Comparison of ENCODE assay signal across 12 cellular contexts in the genomic region with DNA sequence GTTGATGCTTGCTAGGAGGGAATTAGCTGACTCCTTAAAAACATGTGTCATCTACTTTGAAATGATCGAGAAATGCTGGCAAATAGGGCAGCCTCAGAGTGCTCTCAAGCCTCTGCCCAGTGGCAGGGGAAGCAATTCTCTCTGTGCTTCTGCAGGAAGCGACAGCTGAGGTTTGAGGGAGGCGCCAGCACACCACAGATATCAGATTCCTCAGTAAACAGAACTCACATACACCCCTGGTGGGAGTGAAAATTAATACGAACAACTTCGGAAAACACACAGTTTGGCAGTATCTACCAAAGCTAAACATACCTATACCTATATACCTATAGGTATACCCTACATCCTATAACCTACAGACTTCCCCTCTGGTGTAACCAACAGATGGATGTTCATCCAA.
DNase-seq lines count a peak whose midpoint lies in the region; ATAC-seq, FAIRE-seq and TF ChIP-seq lines count a peak whose summit lies in the region.
"Had no signal": no experiment of that assay in that cellular context is flagged by ENCODE, and none has a peak within 500 bp of the region (broad histone marks: within the 10 kb centered on the region; RNA-seq: fewer than 3 reads in every experiment).

No MANE protein-coding gene starts in this region.

- no peak overlapping the region for H4K5ac ChIP-seq in H9 (ENCODE audit: insufficient read length, low read depth, low read length)

- in situ Hi-C loops in HepG2 (cut with HindIII; ENCODE audit: extremely low pct_ligation_motif_present, low pct_unique_long_range_greater_than_20kb): no loop called here

- H3K79me1 ChIP-seq in H9 (ENCODE audit: insufficient read depth, low read depth, low read length, poor library complexity, severe bottlenecking): no peaks in the 10 kb centered on the region

- no peaks in the 10 kb centered on the region for H3K36me3 Mint-ChIP-seq in H9 (ENCODE audit: insufficient read depth in 1 of 3, low read depth in 3 of 3)

- no peak overlapping the region for H2BK120ac ChIP-seq in H9 (ENCODE audit: low read depth, low read length, poor library complexity, severe bottlenecking)

- no peak overlapping the region for H3K14ac ChIP-seq in H9 (ENCODE audit: insufficient read depth, low read length)

- H3K4me3 Mint-ChIP-seq in H9: no peak overlapping the region
- H3K4me3 Mint-ChIP-seq: activated T-helper 1 cell treated with anti-CD3 and anti-CD28 coated beads, Interleukin-12 subunit alpha, Interleukin-12 subunit beta, Interleukin-2, Interleukin-4 antibody, amounts not matched to agents 30 ng/mL and 10 ng/mL and 1 ng/mL, durations not matched to agents 14 hours and 24 hours and 36 hours; CD4-positive, CD25-positive, alpha-beta regulatory T cell had no signal

- H2BK12ac ChIP-seq in H9 (ENCODE audit: insufficient read length, low read depth, low read length): no peak overlapping the region

- H3K9ac ChIP-seq in MM.1S (ENCODE audit: low read length): no peak overlapping the region
- H3K9ac ChIP-seq in H9 (ENCODE audit: extremely low read depth, insufficient read length, low read length): no peak overlapping the region
- H3K9ac ChIP-seq in HepG2 (ENCODE audit: insufficient read depth, low read depth, low read length): no peak overlapping the region

- H2BK15ac ChIP-seq in H9 (ENCODE audit: low read depth, low read length): no peak overlapping the region

- no peak overlapping the region for H4K8ac ChIP-seq in H9 (replicated peaks; ENCODE audit: insufficient read length, low read depth, low read length)

- H3K4me2 ChIP-seq in MM.1S (ENCODE audit: low read depth, low read length) (no peak overlapping the region), H9 (ENCODE audit: insufficient read depth, insufficient read length, low read length) (no peak overlapping the region), HepG2 (ENCODE audit: low read depth, low read length) (no peak overlapping the region)

- no peaks in the 10 kb centered on the region for H3F3A ChIP-seq in MM.1S (ENCODE audit: insufficient read depth, low read length)

- no peak overlapping the region for H3T11ph ChIP-seq in H9 (ENCODE audit: low read length)

- no peaks in the 10 kb centered on the region for H3K23me2 ChIP-seq in H9 (ENCODE audit: insufficient read length, low read depth, low read length, poor library complexity, severe bottlenecking)

- no peak overlapping the region for H2BK5ac ChIP-seq in H9 (ENCODE audit: insufficient read length, low read length)

- H3K36me3 ChIP-seq in esophagus muscularis mucosa: no peaks in the 10 kb centered on the region
- H3K36me3 ChIP-seq in MM.1S (replicated peaks; ENCODE audit: insufficient read depth, low read length): no peaks in the 10 kb centered on the region
- H3K36me3 ChIP-seq in HepG2 (replicated peaks in 1 of 2; ENCODE audit: control insufficient read depth in 1 of 2, insufficient read depth in 2 of 2, low read length in 2 of 2): no peaks in the 10 kb centered on the region
- H3K36me3 ChIP-seq: thoracic aorta had no signal

- H3K4me1 Mint-ChIP-seq in H9: peaks cover 5 to 17% of the 10 kb centered on the region in 2 experiments; a peak in 3 of 4 replicates
- H3K4me1 Mint-ChIP-seq: CD4-positive, CD25-positive, alpha-beta regulatory T cell had no signal

- H2AK5ac ChIP-seq in H9 (ENCODE audit: insufficient read length, low read length): no peak overlapping the region

- no peak for TF ChIP-seq EP300 in esophagus muscularis mucosa (IDR thresholded peaks at IDR 0.05)
- no peak for TF ChIP-seq EP300 in HepG2 (IDR thresholded peaks at IDR 0.05; ENCODE audit: low read depth in 2 of 2, low read length in 2 of 2)
- no peak for TF ChIP-seq EP300 in HepG2 (CRISPR knock-in tag; IDR thresholded peaks at IDR 0.05; ENCODE audit: borderline replicate concordance)

- no peak overlapping the region for H3K56ac ChIP-seq in H9 (ENCODE audit: insufficient read length, low read depth, low read length)

- no peak for ATAC-seq in HepG2

- H3K27ac Mint-ChIP-seq in H9: peak overlapping the region in 1 of 3 experiments; percentile 41; a peak in 1 of 7 replicates
- H3K27ac Mint-ChIP-seq: activated T-helper 1 cell treated with anti-CD3 and anti-CD28 coated beads, Interleukin-12 subunit alpha, Interleukin-12 subunit beta, Interleukin-2, Interleukin-4 antibody, amounts not matched to agents 30 ng/mL and 10 ng/mL and 1 ng/mL, durations not matched to agents 14 hours and 24 hours and 36 hours; CD4-positive, CD25-positive, alpha-beta regulatory T cell had no signal

- H3K27me3 Mint-ChIP-seq in H9 (ENCODE audit: low read depth): no peaks in the 10 kb centered on the region; the same call in none of the 2 replicates

- FAIRE-seq in H54 (lab: Jason Lieb, UNC): no peak
- FAIRE-seq in HepG2 (lab: Jason Lieb, UNC): no peak

- no TSS peak for BruUV-seq in HepG2 (replicated peaks; lab: Mats Ljungman, UMichigan)

- H3K79me2 ChIP-seq in MM.1S (ENCODE audit: low read length) (no peaks in the 10 kb centered on the region), H9 (ENCODE audit: insufficient read depth, low read length) (no peaks in the 10 kb centered on the region), HepG2 (ENCODE audit: insufficient read depth, low read length) (no peaks in the 10 kb centered on the region)

- no peaks in the 10 kb centered on the region for H3K9me2 ChIP-seq in MM.1S (replicated peaks; ENCODE audit: insufficient read depth, low read length)

- TF ChIP-seq CTCF in esophagus muscularis mucosa (IDR thresholded peaks at IDR 0.05) (no peak), MM.1S (IDR thresholded peaks at IDR 0.05; ENCODE audit: low read length) (no peak), H9 (conservative IDR thresholded peaks at IDR 0.05) (no peak), HepG2 (CRISPR knock-in tag; IDR thresholded peaks at IDR 0.05) (no peak)

- no peak overlapping the region for H2AFZ ChIP-seq in MM.1S (ENCODE audit: low read length)
- H2AFZ ChIP-seq in H9 (ENCODE audit: low read length): no peak overlapping the region
- no peak overlapping the region for H2AFZ ChIP-seq in HepG2 (ENCODE audit: low read length)

- no peak overlapping the region for H3K4ac ChIP-seq in H9 (ENCODE audit: low read depth, low read length)

- no peak overlapping the region for H3K27ac ChIP-seq in esophagus muscularis mucosa (replicated peaks in 1 of 4)
- no peak overlapping the region for H3K27ac ChIP-seq in MM.1S (ENCODE audit: low read length)
- no peak overlapping the region for H3K27ac ChIP-seq in H9 (ENCODE audit: insufficient read length, low read depth, low read length)
- no peak overlapping the region for H3K27ac ChIP-seq in HepG2 (ENCODE audit: extremely low read length, insufficient read depth, low read length)
- H3K27ac ChIP-seq: thoracic aorta had no signal

- no peak overlapping the region for H3K23ac ChIP-seq in H9 (ENCODE audit: insufficient read length, low read depth, low read length)

- H3K9me3 ChIP-seq in esophagus muscularis mucosa: no peaks in the 10 kb centered on the region
- H3K9me3 ChIP-seq in MM.1S (replicated peaks; ENCODE audit: insufficient read depth, low read length): no peaks in the 10 kb centered on the region
- no peaks in the 10 kb centered on the region for H3K9me3 ChIP-seq in H9 (ENCODE audit: control insufficient read depth, low read depth, low read length)
- H3K9me3 ChIP-seq in HepG2 (ENCODE audit: low read length): no peaks in the 10 kb centered on the region
- H3K9me3 ChIP-seq: thoracic aorta had no signal

- H3K4me3 ChIP-seq in esophagus muscularis mucosa (no peak overlapping the region), MM.1S (ENCODE audit: low read length) (no peak overlapping the region), HepG2 (replicated peaks in 1 of 3; ENCODE audit: insufficient read depth in 1 of 3, low read depth in 2 of 3, low read length in 3 of 3) (no peak overlapping the region)
- H3K4me3 ChIP-seq: thoracic aorta had no signal

- no peak overlapping the region for H4K91ac ChIP-seq in H9 (ENCODE audit: insufficient read length, low read depth, low read length)

- no peak for TF ChIP-seq RAD21 in HepG2 (CRISPR knock-in tag; IDR thresholded peaks at IDR 0.05)

- intact Hi-C loops in esophagus muscularis mucosa (cut with DNase I): no loop called here
- intact Hi-C loops in HepG2 (cut with micrococcal nuclease; ENCODE audit: unreplicated experiment): no loop called here

- no peak overlapping the region for H3K18ac ChIP-seq in H9 (ENCODE audit: insufficient read length, low read depth, low read length)

- H2BK20ac ChIP-seq in H9 (ENCODE audit: low read depth, low read length, poor library complexity, severe bottlenecking): no peak overlapping the region

- CTCF ChIA-PET in HepG2 (lab: Yijun Ruan, JAX; ENCODE audit: low intra/inter-chr PET ratio, low total read pairs): no interaction called here

- H3K27me3 ChIP-seq in esophagus muscularis mucosa: peaks cover 0 to 6% (median 0%) of the 10 kb centered on the region in 4 donors
- H3K27me3 ChIP-seq in MM.1S (replicated peaks; ENCODE audit: insufficient read depth, low read length): no peaks in the 10 kb centered on the region
- H3K27me3 ChIP-seq in H9 (ENCODE audit: insufficient read depth, low read length): no peaks in the 10 kb centered on the region
- H3K27me3 ChIP-seq in HepG2 (ENCODE audit: control insufficient read depth in 1 of 2, insufficient read depth in 2 of 2, low read length in 2 of 2): no peaks in the 10 kb centered on the region; a peak in 1 of 5 replicates

- H3K4me1 ChIP-seq in esophagus muscularis mucosa (no peaks in the 10 kb centered on the region), MM.1S (ENCODE audit: low read length) (no peaks in the 10 kb centered on the region), H9 (ENCODE audit: insufficient read depth, low read length) (peaks cover 2% of the 10 kb centered on the region; the same call in 1 of the 2 replicates), HepG2 (ENCODE audit: insufficient read depth, low read length) (no peaks in the 10 kb centered on the region)

- peak; percentile 90 for DNase-seq in DMS53 (lab: John Stamatoyannopoulos, UW)
- peak; percentile 35 for DNase-seq in MV-4-11 (lab: John Stamatoyannopoulos, UW)
- peak; percentile 92 for DNase-seq in NCI-H69 (lab: John Stamatoyannopoulos, UW)
- DNase-seq in esophagus muscularis mucosa (ENCODE audit: extremely low spot score): peak; percentile 62
- DNase-seq in MM.1S: no peak
- no peak for DNase-seq in H54 (ENCODE audit: insufficient read length, low spot score)
- DNase-seq in H9: no peak
- DNase-seq in HepG2 (ENCODE audit: low spot score): no peak
- DNase-seq: CD4-positive, CD25-positive, alpha-beta regulatory T cell; central memory CD4-positive, alpha-beta T cell had no signal

- TF ChIP-seq POLR2A in esophagus muscularis mucosa (IDR thresholded peaks at IDR 0.05; ENCODE audit: low read depth) (no peak), H54 (IDR thresholded peaks at IDR 0.05; ENCODE audit: low read depth, low read length) (no peak), HepG2 (IDR thresholded peaks at IDR 0.05; ENCODE audit: insufficient read depth in 1 of 2, low read depth in 2 of 2, low read length in 2 of 2) (no peak)

- H3K9me3 Mint-ChIP-seq in H9: peaks cover 3 to 8% of the 10 kb centered on the region in 2 experiments; a peak in 3 of 5 replicates
- H3K9me3 Mint-ChIP-seq: activated T-helper 1 cell treated with anti-CD3 and anti-CD28 coated beads, Interleukin-12 subunit alpha, Interleukin-12 subunit beta, Interleukin-2, Interleukin-4 antibody, amounts not matched to agents 30 ng/mL and 10 ng/mL and 1 ng/mL, durations not matched to agents 14 hours and 24 hours and 36 hours had no signal

- no peaks in the 10 kb centered on the region for H4K20me1 ChIP-seq in MM.1S (ENCODE audit: insufficient read depth, low read length)
- no peaks in the 10 kb centered on the region for H4K20me1 ChIP-seq in H9 (ENCODE audit: control insufficient read depth, insufficient read depth, insufficient read length)
- H4K20me1 ChIP-seq in HepG2 (ENCODE audit: insufficient read depth, low read length): no peaks in the 10 kb centered on the region

- POLR2A ChIA-PET in HepG2 (lab: Yijun Ruan, JAX): no interaction called here

- 41% methylated on average over 5 of the region's 5 CpGs for WGBS in esophagus muscularis mucosa
- no CpG with 5 or more reads among the region's 5 CpGs for WGBS in H9 (ENCODE audit: extremely low coverage, insufficient read length, low lambda C conversion rate)
- 13% methylated on average over 5 of the region's 5 CpGs for WGBS in HepG2 (ENCODE audit: low lambda C conversion rate)

Comparison
In these comparisons a context has a peak if more than half of its experiments do, and no peak if none do; other contexts are left out.
1. DNase-seq: peak in DMS53 (single experiment), MV-4-11 (single experiment), NCI-H69 (single experiment) and esophagus muscularis mucosa (single experiment); none in MM.1S (single experiment), H54 (single experiment), H9 (single experiment) and HepG2 (single experiment).